1 cellular context compared by ENCODE assay signal in the genomic region with DNA sequence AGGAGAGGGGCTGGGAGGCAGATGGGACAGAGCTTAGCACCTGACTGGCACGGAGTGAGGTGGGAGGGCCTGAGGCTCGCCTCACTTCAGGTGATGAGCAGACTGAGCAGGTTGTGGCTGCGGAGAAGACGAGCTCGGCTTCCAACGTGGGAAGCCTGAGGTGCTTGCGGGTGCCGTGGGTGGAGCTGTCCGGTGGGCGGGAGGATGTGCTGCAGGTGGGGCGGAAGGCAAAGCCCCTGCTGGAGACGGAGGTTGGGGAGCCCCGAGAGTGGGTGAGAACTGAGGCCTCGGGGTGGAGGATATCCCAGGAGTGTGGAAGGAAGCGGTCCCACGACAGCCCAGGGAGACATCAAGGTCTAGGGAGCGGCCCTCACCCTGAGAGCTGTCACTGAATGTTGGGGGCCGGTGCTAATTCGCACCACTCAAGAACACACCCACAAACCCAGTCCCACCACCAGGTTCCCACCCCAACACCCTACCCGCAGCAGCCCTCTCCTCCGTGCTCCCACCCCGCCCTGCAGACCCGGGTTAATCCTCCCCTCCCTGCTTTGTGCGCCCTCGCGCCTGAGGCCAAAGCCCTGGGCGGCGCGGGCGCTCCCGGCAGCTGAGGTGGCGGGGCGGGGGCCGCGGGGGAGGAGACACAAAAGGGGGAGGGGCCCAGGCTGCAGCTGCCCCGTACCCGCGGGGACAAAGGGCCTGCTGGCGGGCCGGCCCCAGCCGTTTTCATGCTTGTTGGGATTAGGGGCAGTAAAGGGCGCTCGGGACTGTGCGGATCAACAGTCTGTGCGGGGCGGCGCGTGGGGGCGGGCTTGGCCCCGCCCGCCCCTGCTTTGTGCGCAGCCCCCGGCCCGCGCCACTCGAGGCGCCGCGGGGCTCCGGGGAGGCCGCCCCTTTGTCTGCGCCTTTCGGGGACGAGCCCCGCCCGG.
TF ChIP-seq lines count a peak whose summit lies in the region.

No MANE protein-coding gene starts in this region.

TF ChIP-seq in HepG2, 621 proteins besides CTCF, POLR2A, EP300 and RAD21 (continued from another document and continues in another):
- TF ChIP-seq, protein P1, sequence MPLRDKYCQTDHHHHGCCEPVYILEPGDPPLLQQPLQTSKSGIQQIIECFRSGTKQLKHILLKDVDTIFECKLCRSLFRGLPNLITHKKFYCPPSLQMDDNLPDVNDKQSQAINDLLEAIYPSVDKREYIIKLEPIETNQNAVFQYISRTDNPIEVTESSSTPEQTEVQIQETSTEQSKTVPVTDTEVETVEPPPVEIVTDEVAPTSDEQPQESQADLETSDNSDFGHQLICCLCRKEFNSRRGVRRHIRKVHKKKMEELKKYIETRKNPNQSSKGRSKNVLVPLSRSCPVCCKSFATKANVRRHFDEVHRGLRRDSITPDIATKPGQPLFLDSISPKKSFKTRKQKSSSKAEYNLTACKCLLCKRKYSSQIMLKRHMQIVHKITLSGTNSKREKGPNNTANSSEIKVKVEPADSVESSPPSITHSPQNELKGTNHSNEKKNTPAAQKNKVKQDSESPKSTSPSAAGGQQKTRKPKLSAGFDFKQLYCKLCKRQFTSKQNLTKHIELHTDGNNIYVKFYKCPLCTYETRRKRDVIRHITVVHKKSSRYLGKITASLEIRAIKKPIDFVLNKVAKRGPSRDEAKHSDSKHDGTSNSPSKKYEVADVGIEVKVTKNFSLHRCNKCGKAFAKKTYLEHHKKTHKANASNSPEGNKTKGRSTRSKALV (CRISPR knock-in tag; IDR thresholded peaks at IDR 0.05): peak; percentile 34; the same call in 1 of the 2 replicates
- TF ChIP-seq ZNF331 (CRISPR knock-in tag; IDR thresholded peaks at IDR 0.05): peak; percentile 5; the same call in 1 of the 2 replicates
- TF ChIP-seq, protein P2, sequence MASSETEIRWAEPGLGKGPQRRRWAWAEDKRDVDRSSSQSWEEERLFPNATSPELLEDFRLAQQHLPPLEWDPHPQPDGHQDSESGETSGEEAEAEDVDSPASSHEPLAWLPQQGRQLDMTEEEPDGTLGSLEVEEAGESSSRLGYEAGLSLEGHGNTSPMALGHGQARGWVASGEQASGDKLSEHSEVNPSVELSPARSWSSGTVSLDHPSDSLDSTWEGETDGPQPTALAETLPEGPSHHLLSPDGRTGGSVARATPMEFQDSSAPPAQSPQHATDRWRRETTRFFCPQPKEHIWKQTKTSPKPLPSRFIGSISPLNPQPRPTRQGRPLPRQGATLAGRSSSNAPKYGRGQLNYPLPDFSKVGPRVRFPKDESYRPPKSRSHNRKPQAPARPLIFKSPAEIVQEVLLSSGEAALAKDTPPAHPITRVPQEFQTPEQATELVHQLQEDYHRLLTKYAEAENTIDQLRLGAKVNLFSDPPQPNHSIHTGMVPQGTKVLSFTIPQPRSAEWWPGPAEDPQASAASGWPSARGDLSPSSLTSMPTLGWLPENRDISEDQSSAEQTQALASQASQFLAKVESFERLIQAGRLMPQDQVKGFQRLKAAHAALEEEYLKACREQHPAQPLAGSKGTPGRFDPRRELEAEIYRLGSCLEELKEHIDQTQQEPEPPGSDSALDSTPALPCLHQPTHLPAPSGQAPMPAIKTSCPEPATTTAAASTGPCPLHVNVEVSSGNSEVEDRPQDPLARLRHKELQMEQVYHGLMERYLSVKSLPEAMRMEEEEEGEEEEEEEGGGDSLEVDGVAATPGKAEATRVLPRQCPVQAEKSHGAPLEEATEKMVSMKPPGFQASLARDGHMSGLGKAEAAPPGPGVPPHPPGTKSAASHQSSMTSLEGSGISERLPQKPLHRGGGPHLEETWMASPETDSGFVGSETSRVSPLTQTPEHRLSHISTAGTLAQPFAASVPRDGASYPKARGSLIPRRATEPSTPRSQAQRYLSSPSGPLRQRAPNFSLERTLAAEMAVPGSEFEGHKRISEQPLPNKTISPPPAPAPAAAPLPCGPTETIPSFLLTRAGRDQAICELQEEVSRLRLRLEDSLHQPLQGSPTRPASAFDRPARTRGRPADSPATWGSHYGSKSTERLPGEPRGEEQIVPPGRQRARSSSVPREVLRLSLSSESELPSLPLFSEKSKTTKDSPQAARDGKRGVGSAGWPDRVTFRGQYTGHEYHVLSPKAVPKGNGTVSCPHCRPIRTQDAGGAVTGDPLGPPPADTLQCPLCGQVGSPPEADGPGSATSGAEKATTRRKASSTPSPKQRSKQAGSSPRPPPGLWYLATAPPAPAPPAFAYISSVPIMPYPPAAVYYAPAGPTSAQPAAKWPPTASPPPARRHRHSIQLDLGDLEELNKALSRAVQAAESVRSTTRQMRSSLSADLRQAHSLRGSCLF (CRISPR knock-in tag; IDR thresholded peaks at IDR 0.05; ENCODE audit: borderline replicate concordance): no peak
- TF ChIP-seq SETDB1 (CRISPR knock-in tag; IDR thresholded peaks at IDR 0.05; ENCODE audit: borderline replicate concordance): no peak
- TF ChIP-seq, protein P3, sequence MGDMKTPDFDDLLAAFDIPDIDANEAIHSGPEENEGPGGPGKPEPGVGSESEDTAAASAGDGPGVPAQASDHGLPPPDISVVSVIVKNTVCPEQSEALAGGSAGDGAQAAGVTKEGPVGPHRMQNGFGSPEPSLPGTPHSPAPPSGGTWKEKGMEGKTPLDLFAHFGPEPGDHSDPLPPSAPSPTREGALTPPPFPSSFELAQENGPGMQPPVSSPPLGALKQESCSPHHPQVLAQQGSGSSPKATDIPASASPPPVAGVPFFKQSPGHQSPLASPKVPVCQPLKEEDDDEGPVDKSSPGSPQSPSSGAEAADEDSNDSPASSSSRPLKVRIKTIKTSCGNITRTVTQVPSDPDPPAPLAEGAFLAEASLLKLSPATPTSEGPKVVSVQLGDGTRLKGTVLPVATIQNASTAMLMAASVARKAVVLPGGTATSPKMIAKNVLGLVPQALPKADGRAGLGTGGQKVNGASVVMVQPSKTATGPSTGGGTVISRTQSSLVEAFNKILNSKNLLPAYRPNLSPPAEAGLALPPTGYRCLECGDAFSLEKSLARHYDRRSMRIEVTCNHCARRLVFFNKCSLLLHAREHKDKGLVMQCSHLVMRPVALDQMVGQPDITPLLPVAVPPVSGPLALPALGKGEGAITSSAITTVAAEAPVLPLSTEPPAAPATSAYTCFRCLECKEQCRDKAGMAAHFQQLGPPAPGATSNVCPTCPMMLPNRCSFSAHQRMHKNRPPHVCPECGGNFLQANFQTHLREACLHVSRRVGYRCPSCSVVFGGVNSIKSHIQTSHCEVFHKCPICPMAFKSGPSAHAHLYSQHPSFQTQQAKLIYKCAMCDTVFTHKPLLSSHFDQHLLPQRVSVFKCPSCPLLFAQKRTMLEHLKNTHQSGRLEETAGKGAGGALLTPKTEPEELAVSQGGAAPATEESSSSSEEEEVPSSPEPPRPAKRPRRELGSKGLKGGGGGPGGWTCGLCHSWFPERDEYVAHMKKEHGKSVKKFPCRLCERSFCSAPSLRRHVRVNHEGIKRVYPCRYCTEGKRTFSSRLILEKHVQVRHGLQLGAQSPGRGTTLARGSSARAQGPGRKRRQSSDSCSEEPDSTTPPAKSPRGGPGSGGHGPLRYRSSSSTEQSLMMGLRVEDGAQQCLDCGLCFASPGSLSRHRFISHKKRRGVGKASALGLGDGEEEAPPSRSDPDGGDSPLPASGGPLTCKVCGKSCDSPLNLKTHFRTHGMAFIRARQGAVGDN (CRISPR knock-in tag; IDR thresholded peaks at IDR 0.05): peak; percentile 40
- TF ChIP-seq, protein P4, sequence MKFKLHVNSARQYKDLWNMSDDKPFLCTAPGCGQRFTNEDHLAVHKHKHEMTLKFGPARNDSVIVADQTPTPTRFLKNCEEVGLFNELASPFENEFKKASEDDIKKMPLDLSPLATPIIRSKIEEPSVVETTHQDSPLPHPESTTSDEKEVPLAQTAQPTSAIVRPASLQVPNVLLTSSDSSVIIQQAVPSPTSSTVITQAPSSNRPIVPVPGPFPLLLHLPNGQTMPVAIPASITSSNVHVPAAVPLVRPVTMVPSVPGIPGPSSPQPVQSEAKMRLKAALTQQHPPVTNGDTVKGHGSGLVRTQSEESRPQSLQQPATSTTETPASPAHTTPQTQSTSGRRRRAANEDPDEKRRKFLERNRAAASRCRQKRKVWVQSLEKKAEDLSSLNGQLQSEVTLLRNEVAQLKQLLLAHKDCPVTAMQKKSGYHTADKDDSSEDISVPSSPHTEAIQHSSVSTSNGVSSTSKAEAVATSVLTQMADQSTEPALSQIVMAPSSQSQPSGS (CRISPR knock-in tag; IDR thresholded peaks at IDR 0.05): no peak
- TF ChIP-seq ZNF263 (CRISPR knock-in tag; IDR thresholded peaks at IDR 0.05): peak; percentile 89
- TF ChIP-seq, protein P5, sequence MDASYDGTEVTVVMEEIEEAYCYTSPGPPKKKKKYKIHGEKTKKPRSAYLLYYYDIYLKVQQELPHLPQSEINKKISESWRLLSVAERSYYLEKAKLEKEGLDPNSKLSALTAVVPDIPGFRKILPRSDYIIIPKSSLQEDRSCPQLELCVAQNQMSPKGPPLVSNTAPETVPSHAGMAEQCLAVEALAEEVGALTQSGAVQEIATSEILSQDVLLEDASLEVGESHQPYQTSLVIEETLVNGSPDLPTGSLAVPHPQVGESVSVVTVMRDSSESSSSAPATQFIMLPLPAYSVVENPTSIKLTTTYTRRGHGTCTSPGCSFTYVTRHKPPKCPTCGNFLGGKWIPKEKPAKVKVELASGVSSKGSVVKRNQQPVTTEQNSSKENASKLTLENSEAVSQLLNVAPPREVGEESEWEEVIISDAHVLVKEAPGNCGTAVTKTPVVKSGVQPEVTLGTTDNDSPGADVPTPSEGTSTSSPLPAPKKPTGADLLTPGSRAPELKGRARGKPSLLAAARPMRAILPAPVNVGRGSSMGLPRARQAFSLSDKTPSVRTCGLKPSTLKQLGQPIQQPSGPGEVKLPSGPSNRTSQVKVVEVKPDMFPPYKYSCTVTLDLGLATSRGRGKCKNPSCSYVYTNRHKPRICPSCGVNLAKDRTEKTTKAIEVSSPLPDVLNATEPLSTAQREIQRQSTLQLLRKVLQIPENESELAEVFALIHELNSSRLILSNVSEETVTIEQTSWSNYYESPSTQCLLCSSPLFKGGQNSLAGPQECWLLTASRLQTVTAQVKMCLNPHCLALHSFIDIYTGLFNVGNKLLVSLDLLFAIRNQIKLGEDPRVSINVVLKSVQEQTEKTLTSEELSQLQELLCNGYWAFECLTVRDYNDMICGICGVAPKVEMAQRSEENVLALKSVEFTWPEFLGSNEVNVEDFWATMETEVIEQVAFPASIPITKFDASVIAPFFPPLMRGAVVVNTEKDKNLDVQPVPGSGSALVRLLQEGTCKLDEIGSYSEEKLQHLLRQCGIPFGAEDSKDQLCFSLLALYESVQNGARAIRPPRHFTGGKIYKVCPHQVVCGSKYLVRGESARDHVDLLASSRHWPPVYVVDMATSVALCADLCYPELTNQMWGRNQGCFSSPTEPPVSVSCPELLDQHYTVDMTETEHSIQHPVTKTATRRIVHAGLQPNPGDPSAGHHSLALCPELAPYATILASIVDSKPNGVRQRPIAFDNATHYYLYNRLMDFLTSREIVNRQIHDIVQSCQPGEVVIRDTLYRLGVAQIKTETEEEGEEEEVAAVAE (CRISPR knock-in tag; IDR thresholded peaks at IDR 0.05; ENCODE audit: borderline replicate concordance): no peak
- TF ChIP-seq ELF1 (CRISPR knock-in tag; IDR thresholded peaks at IDR 0.05): no peak
- TF ChIP-seq, protein P6, sequence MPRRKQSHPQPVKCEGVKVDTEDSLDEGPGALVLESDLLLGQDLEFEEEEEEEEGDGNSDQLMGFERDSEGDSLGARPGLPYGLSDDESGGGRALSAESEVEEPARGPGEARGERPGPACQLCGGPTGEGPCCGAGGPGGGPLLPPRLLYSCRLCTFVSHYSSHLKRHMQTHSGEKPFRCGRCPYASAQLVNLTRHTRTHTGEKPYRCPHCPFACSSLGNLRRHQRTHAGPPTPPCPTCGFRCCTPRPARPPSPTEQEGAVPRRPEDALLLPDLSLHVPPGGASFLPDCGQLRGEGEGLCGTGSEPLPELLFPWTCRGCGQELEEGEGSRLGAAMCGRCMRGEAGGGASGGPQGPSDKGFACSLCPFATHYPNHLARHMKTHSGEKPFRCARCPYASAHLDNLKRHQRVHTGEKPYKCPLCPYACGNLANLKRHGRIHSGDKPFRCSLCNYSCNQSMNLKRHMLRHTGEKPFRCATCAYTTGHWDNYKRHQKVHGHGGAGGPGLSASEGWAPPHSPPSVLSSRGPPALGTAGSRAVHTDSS (CRISPR knock-in tag; conservative IDR thresholded peaks at IDR 0.05): no peak
- TF ChIP-seq, protein P7, sequence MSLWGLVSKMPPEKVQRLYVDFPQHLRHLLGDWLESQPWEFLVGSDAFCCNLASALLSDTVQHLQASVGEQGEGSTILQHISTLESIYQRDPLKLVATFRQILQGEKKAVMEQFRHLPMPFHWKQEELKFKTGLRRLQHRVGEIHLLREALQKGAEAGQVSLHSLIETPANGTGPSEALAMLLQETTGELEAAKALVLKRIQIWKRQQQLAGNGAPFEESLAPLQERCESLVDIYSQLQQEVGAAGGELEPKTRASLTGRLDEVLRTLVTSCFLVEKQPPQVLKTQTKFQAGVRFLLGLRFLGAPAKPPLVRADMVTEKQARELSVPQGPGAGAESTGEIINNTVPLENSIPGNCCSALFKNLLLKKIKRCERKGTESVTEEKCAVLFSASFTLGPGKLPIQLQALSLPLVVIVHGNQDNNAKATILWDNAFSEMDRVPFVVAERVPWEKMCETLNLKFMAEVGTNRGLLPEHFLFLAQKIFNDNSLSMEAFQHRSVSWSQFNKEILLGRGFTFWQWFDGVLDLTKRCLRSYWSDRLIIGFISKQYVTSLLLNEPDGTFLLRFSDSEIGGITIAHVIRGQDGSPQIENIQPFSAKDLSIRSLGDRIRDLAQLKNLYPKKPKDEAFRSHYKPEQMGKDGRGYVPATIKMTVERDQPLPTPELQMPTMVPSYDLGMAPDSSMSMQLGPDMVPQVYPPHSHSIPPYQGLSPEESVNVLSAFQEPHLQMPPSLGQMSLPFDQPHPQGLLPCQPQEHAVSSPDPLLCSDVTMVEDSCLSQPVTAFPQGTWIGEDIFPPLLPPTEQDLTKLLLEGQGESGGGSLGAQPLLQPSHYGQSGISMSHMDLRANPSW (CRISPR knock-in tag; IDR thresholded peaks at IDR 0.05; ENCODE audit: borderline replicate concordance): no peak
- TF ChIP-seq, protein P8, sequence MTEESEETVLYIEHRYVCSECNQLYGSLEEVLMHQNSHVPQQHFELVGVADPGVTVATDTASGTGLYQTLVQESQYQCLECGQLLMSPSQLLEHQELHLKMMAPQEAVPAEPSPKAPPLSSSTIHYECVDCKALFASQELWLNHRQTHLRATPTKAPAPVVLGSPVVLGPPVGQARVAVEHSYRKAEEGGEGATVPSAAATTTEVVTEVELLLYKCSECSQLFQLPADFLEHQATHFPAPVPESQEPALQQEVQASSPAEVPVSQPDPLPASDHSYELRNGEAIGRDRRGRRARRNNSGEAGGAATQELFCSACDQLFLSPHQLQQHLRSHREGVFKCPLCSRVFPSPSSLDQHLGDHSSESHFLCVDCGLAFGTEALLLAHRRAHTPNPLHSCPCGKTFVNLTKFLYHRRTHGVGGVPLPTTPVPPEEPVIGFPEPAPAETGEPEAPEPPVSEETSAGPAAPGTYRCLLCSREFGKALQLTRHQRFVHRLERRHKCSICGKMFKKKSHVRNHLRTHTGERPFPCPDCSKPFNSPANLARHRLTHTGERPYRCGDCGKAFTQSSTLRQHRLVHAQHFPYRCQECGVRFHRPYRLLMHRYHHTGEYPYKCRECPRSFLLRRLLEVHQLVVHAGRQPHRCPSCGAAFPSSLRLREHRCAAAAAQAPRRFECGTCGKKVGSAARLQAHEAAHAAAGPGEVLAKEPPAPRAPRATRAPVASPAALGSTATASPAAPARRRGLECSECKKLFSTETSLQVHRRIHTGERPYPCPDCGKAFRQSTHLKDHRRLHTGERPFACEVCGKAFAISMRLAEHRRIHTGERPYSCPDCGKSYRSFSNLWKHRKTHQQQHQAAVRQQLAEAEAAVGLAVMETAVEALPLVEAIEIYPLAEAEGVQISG (CRISPR knock-in tag; IDR thresholded peaks at IDR 0.05): no peak
- 0 out of 2 replicates have a peak, but pooled peaks have one; percentile 16 for TF ChIP-seq ZNF543 (CRISPR knock-in tag; IDR thresholded peaks at IDR 0.05)
- TF ChIP-seq TEAD3 (CRISPR knock-in tag; optimal IDR thresholded peaks at IDR 0.05; ENCODE audit: borderline replicate concordance): no peak
- TF ChIP-seq ZNF282 (IDR thresholded peaks at IDR 0.05; ENCODE audit: partially characterized antibody): no peak
- no peak for TF ChIP-seq SOX13 (IDR thresholded peaks at IDR 0.05)
- TF ChIP-seq SOX13 (CRISPR knock-in tag; conservative IDR thresholded peaks at IDR 0.05 in 1 of 2, IDR thresholded peaks at IDR 0.05 in 1 of 2): peak in 1 of 2 experiments; percentile 12; a peak in 1 of 4 replicates
